In the genomic region with DNA sequence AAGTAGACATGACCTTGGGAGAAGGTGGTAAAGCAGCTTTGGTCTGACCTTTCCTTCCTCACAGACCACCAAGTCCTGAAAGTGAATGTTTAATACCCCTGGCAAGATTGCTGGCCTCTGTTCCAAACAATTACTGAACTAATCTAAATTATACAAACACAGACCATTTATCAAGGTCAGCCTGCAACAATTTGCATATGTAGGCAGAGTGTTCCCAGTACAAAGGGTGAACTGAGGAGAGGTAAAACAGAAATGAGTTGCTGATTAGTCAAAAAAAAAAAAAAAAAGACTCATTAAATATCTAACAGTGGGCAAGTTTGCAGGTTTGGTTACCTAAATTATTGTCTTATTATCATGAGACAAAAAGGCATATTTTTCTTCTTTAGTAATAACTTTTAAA, we compare ENCODE assay signal across 31 cellular contexts.
"Had no signal": no experiment of that assay in that cellular context is flagged by ENCODE, and none has a peak within 500 bp of the region (broad histone marks: within the 10 kb centered on the region; RNA-seq: fewer than 3 reads in every experiment).

No MANE protein-coding gene starts in this region.

- H3K27me3 ChIP-seq: hepatocyte, neural progenitor cell, neutrophil, ovary, spleen, suprapubic skin, tibial artery, upper lobe of right lung had no signal

- H3K9me3 Mint-ChIP-seq: naive B cell; nephron progenitor cell; neural progenitor cell; stimulated activated effector memory CD8-positive, alpha-beta T cell treated with anti-CD3 and anti-CD28 coated beads, Interleukin-12 subunit alpha, Interleukin-12 subunit beta, amount 100 ng/mL, for 72 hours had no signal

- H3K4me3 Mint-ChIP-seq: mesothelial cell of epicardium; naive B cell; natural killer cell; nephron progenitor cell; neural progenitor cell; stimulated activated effector memory CD8-positive, alpha-beta T cell treated with anti-CD3 and anti-CD28 coated beads, Interleukin-12 subunit alpha, Interleukin-12 subunit beta, amount 100 ng/mL, for 72 hours; stimulated activated naive CD8-positive, alpha-beta T cell treated with anti-CD3 and anti-CD28 coated beads, Interleukin-15, Interleukin-2, amounts not matched to agents 100 ng/mL and 50 ng/mL, for 24 hours had no signal

- H3K4me1 ChIP-seq: neural progenitor cell, spleen, suprapubic skin, tibial artery, upper lobe of right lung had no signal

- ATAC-seq: left lobe of liver; natural killer cell; right cardiac atrium; sciatic nerve; stimulated activated effector memory CD8-positive, alpha-beta T cell treated with anti-CD3 and anti-CD28 coated beads, Interleukin-12 subunit alpha, Interleukin-12 subunit beta, amount 100 ng/mL, for 72 hours; upper lobe of right lung had no signal

- H3K27ac ChIP-seq: hepatocyte, neural progenitor cell, neutrophil, ovary, skin epidermis, spleen, suprapubic skin, thoracic aorta, tibial artery, upper lobe of right lung had no signal

- H3K36me3 ChIP-seq: neural progenitor cell, neutrophil, ovary, spleen, suprapubic skin, thoracic aorta, tibial artery, upper lobe of right lung had no signal

- H3K9me3 ChIP-seq: neutrophil, ovary, spleen, suprapubic skin, thoracic aorta, tibial artery, upper lobe of right lung had no signal

- H3K27me3 Mint-ChIP-seq: naive B cell; progenitor cell of endocrine pancreas; stimulated activated naive CD8-positive, alpha-beta T cell treated with anti-CD3 and anti-CD28 coated beads, Interleukin-15, Interleukin-2, amounts not matched to agents 100 ng/mL and 50 ng/mL, for 24 hours had no signal

- DNase-seq: islet precursor cell; kidney glomerular epithelial cell; left cardiac atrium; mesendoderm; naive B cell; natural killer cell; nephron progenitor cell; occipital lobe; ovary; retina; right cardiac atrium; spleen; stimulated activated CD4-positive, alpha-beta T cell treated with anti-CD3 and anti-CD28 coated beads, Interleukin-4, amount 100 ng/mL, for 24 hours; stimulated activated naive CD4-positive, alpha-beta T cell; tibial artery; trophoblast cell; upper lobe of right lung had no signal

- H3K36me3 Mint-ChIP-seq: mesothelial cell of epicardium; naive B cell; natural killer cell; neural progenitor cell; stimulated activated effector memory CD8-positive, alpha-beta T cell treated with anti-CD3 and anti-CD28 coated beads, Interleukin-12 subunit alpha, Interleukin-12 subunit beta, amount 100 ng/mL, for 72 hours had no signal

- H3K27ac Mint-ChIP-seq: mesothelial cell of epicardium; naive B cell; natural killer cell; neural progenitor cell; progenitor cell of endocrine pancreas; stimulated activated effector memory CD8-positive, alpha-beta T cell treated with anti-CD3 and anti-CD28 coated beads, Interleukin-12 subunit alpha, Interleukin-12 subunit beta, amount 100 ng/mL, for 72 hours; stimulated activated naive CD8-positive, alpha-beta T cell treated with anti-CD3 and anti-CD28 coated beads, Interleukin-15, Interleukin-2, amounts not matched to agents 100 ng/mL and 50 ng/mL, for 24 hours had no signal

- H3K4me3 ChIP-seq: hepatocyte, lung, neural progenitor cell, ovary, skin epidermis, spleen, suprapubic skin, thoracic aorta, tibial artery, upper lobe of right lung had no signal

- FAIRE-seq: urothelium cell line had no signal

- H3K4me1 Mint-ChIP-seq: naive B cell; natural killer cell; stimulated activated effector memory CD8-positive, alpha-beta T cell treated with anti-CD3 and anti-CD28 coated beads, Interleukin-12 subunit alpha, Interleukin-12 subunit beta, amount 100 ng/mL, for 72 hours had no signal
